ENCODE assay signal across 8 cellular contexts in genomic region chr2:47008381-47009280, GRCh38.
DNase-seq lines count a peak whose midpoint lies in the region; ATAC-seq and TF ChIP-seq lines count a peak whose summit lies in the region.

No MANE protein-coding gene starts in this region.

- peak overlapping the region; percentile 98 for H2AK5ac ChIP-seq in IMR-90 (ENCODE audit: low read depth, low read length)

- H4K91ac ChIP-seq in IMR-90 (ENCODE audit: insufficient read depth, low read depth, low read length) = peak overlapping the region; percentile 75

- H4K5ac ChIP-seq in IMR-90 (ENCODE audit: low read depth, low read length) = no peak overlapping the region

- peak overlapping the region; percentile 34; the same call in 1 of the 2 replicates for H3K4me2 ChIP-seq in IMR-90 (ENCODE audit: low read depth, low read length)

- dilution Hi-C loops in IMR-90 (cut with HindIII; ENCODE audit: low sequenced_read_pairs, unreplicated experiment) = no loop called here

- ATAC-seq in IMR-90 (ENCODE audit: low read depth) (peak; percentile 87), GM19324 (IDR thresholded peaks at IDR 0.05; ENCODE audit: low FRiP score, unreplicated experiment) (no peak), HG03460 (IDR thresholded peaks at IDR 0.05; ENCODE audit: unreplicated experiment) (no peak)

- TF ChIP-seq CTCF in IMR-90 (conservative IDR thresholded peaks at IDR 0.05; ENCODE audit: low read depth, low read length) (no peak), adrenal gland (IDR thresholded peaks at IDR 0.05) (no peak)

- peak overlapping the region; percentile 76; the same call in 1 of the 3 replicates for H2BK15ac ChIP-seq in IMR-90 (ENCODE audit: low read depth, low read length)

- H3K9ac ChIP-seq in IMR-90 (ENCODE audit: low read depth, low read length) (no peak overlapping the region), iPS-15b (ENCODE audit: low read depth, low read length) (peak overlapping the region; percentile 9), skeletal muscle tissue (ENCODE audit: low read depth in 1 of 3, low read length in 3 of 3) (peak overlapping the region in 2 of 3 donors; percentile 32 to 81)

- peak overlapping the region; percentile 90 for H3K4ac ChIP-seq in IMR-90 (ENCODE audit: low read depth, low read length)

- H3K79me1 ChIP-seq in IMR-90 (ENCODE audit: low read depth in 1 of 2, low read length in 2 of 2) = peaks cover 6 to 44% of the 10 kb centered on the region in 2 experiments; a peak in 3 of 4 replicates

- peak; percentile 69 for DNase-seq in IMR-90
- DNase-seq in adrenal gland = peak; percentile 76 to 95 (median 91)
- no peak for DNase-seq in activated CD8-positive, alpha-beta memory T cell treated with anti-CD3 and anti-CD28 coated beads, Interleukin-2, amount 50 U/mL, for 4 hours
- DNase-seq in glomerular visceral epithelial cell (ENCODE audit: extremely low spot score) = no peak

- no peak overlapping the region for H2BK5ac ChIP-seq in IMR-90 (ENCODE audit: low read depth, low read length, poor library complexity, severe bottlenecking)

- peak overlapping the region; percentile 92 for H3K14ac ChIP-seq in IMR-90 (replicated peaks; ENCODE audit: low read depth, low read length)

- no TSS peak for BruUV-seq in IMR-90 (replicated peaks; lab: Mats Ljungman, UMichigan)

- TF ChIP-seq POLR2A in IMR-90 (IDR thresholded peaks at IDR 0.05; ENCODE audit: low read depth, low read length) (no peak), adrenal gland (IDR thresholded peaks at IDR 0.05) (no peak)

- peaks cover 27% of the 10 kb centered on the region for H3K4me1 ChIP-seq in IMR-90 (ENCODE audit: control insufficient read depth, insufficient read depth, low read length)
- peaks cover 22 to 41% of the 10 kb centered on the region in 2 donors for H3K4me1 ChIP-seq in adrenal gland (replicated peaks in 1 of 2)
- H3K4me1 ChIP-seq in iPS-15b (ENCODE audit: control insufficient read depth, insufficient read depth, low read length) = peaks cover 2% of the 10 kb centered on the region
- H3K4me1 ChIP-seq in skeletal muscle tissue (ENCODE audit: control insufficient read depth in 3 of 3, insufficient read depth in 3 of 3, low read length in 3 of 3) = peaks cover 38 to 55% (median 51%) of the 10 kb centered on the region in 3 donors

- H3K9me1 ChIP-seq in IMR-90 (ENCODE audit: insufficient read depth, low read length) = peaks cover 32% of the 10 kb centered on the region

- H3K56ac ChIP-seq in IMR-90 (ENCODE audit: extremely low read depth, insufficient read depth, low read length) = no peak overlapping the region

- POLR2A ChIA-PET in IMR-90 (lab: Charles Lee; ENCODE audit: unreplicated experiment) = no interaction called here

- peak overlapping the region; percentile 89 for H2BK120ac ChIP-seq in IMR-90 (ENCODE audit: low read depth, low read length)

- CTCF ChIA-PET in IMR-90 (lab: Yijun Ruan, JAX) = no interaction called here

- H3K18ac ChIP-seq in IMR-90 (ENCODE audit: low read depth, low read length) = no peak overlapping the region; the same call in 1 of the 2 replicates

- H3K27ac ChIP-seq in IMR-90 (ENCODE audit: insufficient read depth, low read length) (no peak overlapping the region), adrenal gland (peak overlapping the region in 4 of 5 donors; percentile 63 to 88 (median 84)), skeletal muscle tissue (ENCODE audit: low read depth, low read length) (peak overlapping the region; percentile 79)

- no CpG with 5 or more reads among the region's 14 CpGs for WGBS in IMR-90 (ENCODE audit: extremely low coverage in 2 of 2, insufficient read length in 1 of 2), 2 experiments
- 23 to 34% (median 29%) methylated on average over 9 to 14 of the region's 14 CpGs for WGBS in adrenal gland, 4 donors

- no peaks in the 10 kb centered on the region for H3K9me3 ChIP-seq in IMR-90 (ENCODE audit: control insufficient read depth, insufficient read depth, low read length)
- H3K9me3 ChIP-seq in adrenal gland (replicated peaks in 1 of 3) = no peaks in the 10 kb centered on the region
- no peaks in the 10 kb centered on the region for H3K9me3 ChIP-seq in iPS-15b (ENCODE audit: control insufficient read depth, insufficient read depth, low read length)
- no peaks in the 10 kb centered on the region for H3K9me3 ChIP-seq in skeletal muscle tissue (ENCODE audit: control insufficient read depth in 3 of 3, low read length in 3 of 3)

- H2AFZ ChIP-seq in IMR-90 (replicated peaks; ENCODE audit: low read length, poor library complexity) = peak overlapping the region; percentile 84

- intact Hi-C loops in IMR-90 (cut with micrococcal nuclease) = no loop called here
- intact Hi-C loops in adrenal gland (cut with DNase I) = loop anchor here in 1 of 2 donors (10.0 kb wide), 1 partner anchor 256 kb away; no protein-coding TSS in a partner anchor

- H4K20me1 ChIP-seq in IMR-90 (ENCODE audit: insufficient read depth, low read length) = 0 out of 2 replicates have a peak, but pooled peaks cover 5% of the 10 kb centered on the region

- 0 out of 2 replicates have a peak, but pooled peaks have one; percentile 7 for TF ChIP-seq RAD21 in IMR-90 (IDR thresholded peaks at IDR 0.05; ENCODE audit: low read length)

- H2AK9ac ChIP-seq in IMR-90 (replicated peaks; ENCODE audit: low read depth, low read length, poor library complexity) = peak overlapping the region; percentile 89

- H3K4me3 ChIP-seq in IMR-90 (ENCODE audit: insufficient read depth, low read depth, low read length) (no peak overlapping the region), adrenal gland (no peak overlapping the region), iPS-15b (ENCODE audit: low read depth, low read length) (no peak overlapping the region), skeletal muscle tissue (ENCODE audit: low read length in 3 of 3) (peak overlapping the region in 1 of 3 donors; percentile 22)

- peaks cover 40% of the 10 kb centered on the region for H3K36me3 ChIP-seq in IMR-90 (ENCODE audit: control insufficient read depth, insufficient read depth, low read length)
- H3K36me3 ChIP-seq in adrenal gland (replicated peaks in 1 of 2) = peaks cover 0 to 37% of the 10 kb centered on the region in 2 donors
- H3K36me3 ChIP-seq in iPS-15b (ENCODE audit: control insufficient read depth, insufficient read depth, low read length) = peaks cover 13% of the 10 kb centered on the region
- H3K36me3 ChIP-seq in skeletal muscle tissue (ENCODE audit: control insufficient read depth in 3 of 3, insufficient read depth in 3 of 3, low read length in 3 of 3) = peaks cover 18 to 24% (median 20%) of the 10 kb centered on the region in 3 donors

- peak overlapping the region; percentile 78; the same call in 1 of the 2 replicates for H3K23ac ChIP-seq in IMR-90 (ENCODE audit: low read depth, low read length)

- peak overlapping the region; percentile 18 to 85; a peak in 2 of 4 replicates for H4K8ac ChIP-seq in IMR-90 (ENCODE audit: low read depth in 2 of 2, low read length in 2 of 2)

- peak overlapping the region; percentile 85 for H2BK20ac ChIP-seq in IMR-90 (ENCODE audit: low read depth, low read length)

- in situ Hi-C loops in IMR-90 (cut with MboI; ENCODE audit: low sequenced_read_pairs) = no loop called here

- no peaks in the 10 kb centered on the region for H3K27me3 ChIP-seq in IMR-90 (ENCODE audit: control insufficient read depth, insufficient read depth, low read length)
- no peaks in the 10 kb centered on the region for H3K27me3 ChIP-seq in adrenal gland
- no peaks in the 10 kb centered on the region for H3K27me3 ChIP-seq in iPS-15b (ENCODE audit: control insufficient read depth, insufficient read depth, low read length)
- no peaks in the 10 kb centered on the region for H3K27me3 ChIP-seq in skeletal muscle tissue (ENCODE audit: control insufficient read depth in 3 of 3, insufficient read depth in 3 of 3, low read length in 3 of 3)

TF ChIP-seq in IMR-90, 13 proteins besides CTCF, POLR2A, EP300 and RAD21:
- TF ChIP-seq FOS (IDR thresholded peaks at IDR 0.05; ENCODE audit: low read depth, low read length) (no peak), CHD1 (IDR thresholded peaks at IDR 0.05; ENCODE audit: low read depth, low read length) (no peak), MAZ (IDR thresholded peaks at IDR 0.05; ENCODE audit: borderline replicate concordance, low read depth, low read length) (peak; percentile 6; the same call in 1 of the 2 replicates), CEBPB (IDR thresholded peaks at IDR 0.05; ENCODE audit: low read depth, low read length) (0 out of 2 replicates have a peak, but pooled peaks have one; percentile 7)

Comparison
In these comparisons a context has a peak if more than half of its experiments do, and no peak if none do; other contexts are left out.
1. DNase-seq: peak in IMR-90 (single experiment) and adrenal gland (7 of 7); none in activated CD8-positive, alpha-beta memory T cell treated with anti-CD3 and anti-CD28 coated beads, Interleukin-2, amount 50 U/mL, for 4 hours (single experiment) and glomerular visceral epithelial cell (single experiment).